Comparison of ENCODE assay signal across 14 cellular contexts in genomic region chr18:3186678-3187658, GRCh38. TPM values are rescaled to one million over a fixed set of nuclear protein-coding genes. Genes with fewer than 3 reads are reported as not detected.
A peak's percentile ranks its signal among the peaks of the same experiment; 100 is the strongest.
DNase-seq lines count a peak whose midpoint lies in the region; ATAC-seq and TF ChIP-seq lines count a peak whose summit lies in the region.
"Had no signal": no experiment of that assay in that cellular context is flagged by ENCODE, and none has a peak within 500 bp of the region (broad histone marks: within the 10 kb centered on the region; RNA-seq: fewer than 3 reads in every experiment).

No MANE protein-coding gene starts in this region.

- no peak overlapping the region for H3K27ac Mint-ChIP-seq in activated CD4-positive, alpha-beta T cell treated with anti-CD3 and anti-CD28 coated beads, Interleukin-2, amount 10 ng/mL, durations not matched to agents 24 days and 14 days
- H3K27ac Mint-ChIP-seq in activated CD4-positive, alpha-beta T cell treated with anti-CD3 and anti-CD28 coated beads for 36 hours, result no peak overlapping the region
- no peak overlapping the region for H3K27ac Mint-ChIP-seq in chondrocyte (ENCODE audit: unreplicated experiment)
- H3K27ac Mint-ChIP-seq: activated CD4-positive, alpha-beta memory T cell treated with anti-CD3 and anti-CD28 coated beads, Interleukin-2, amount 10 ng/mL, durations not matched to agents 7 days and 5 days; activated naive CD4-positive, alpha-beta T cell treated with anti-CD3 and anti-CD28 coated beads for 36 hours had no signal

- peak; percentile 19 for TF ChIP-seq CTCF in chondrocyte (IDR thresholded peaks at IDR 0.05)

- peak; percentile 49 for DNase-seq in activated CD4-positive, alpha-beta T cell treated with anti-CD3 and anti-CD28 coated beads, Interleukin-2, amount 10 ng/mL, durations not matched to agents 24 days and 14 days
- DNase-seq in activated CD4-positive, alpha-beta T cell treated with anti-CD3 and anti-CD28 coated beads for 36 hours, result no peak
- DNase-seq in NCI-H69 (lab: John Stamatoyannopoulos, UW) (peak; percentile 15), chondrocyte (ENCODE audit: low spot score) (no peak), GM19240 (ENCODE audit: insufficient read length, low spot score) (no peak), T-helper 1 cell (no peak)
- DNase-seq: activated CD4-positive, alpha-beta memory T cell treated with anti-CD3 and anti-CD28 coated beads, Interleukin-2, amount 10 ng/mL, durations not matched to agents 7 days and 5 days; activated naive CD4-positive, alpha-beta T cell treated with anti-CD3 and anti-CD28 coated beads for 36 hours; NCI-H1092 treated with DMSO at 0.1 percent for 48 hours; NCI-H524 treated with DMSO at 0.1 percent for 48 hours had no signal

- H3K27me3 ChIP-seq in subcutaneous abdominal adipose tissue (ENCODE audit: control insufficient read depth in 5 of 5, insufficient read depth in 4 of 5, low read length in 5 of 5), result no peaks in the 10 kb centered on the region

- H3K4me3 ChIP-seq in subcutaneous abdominal adipose tissue (ENCODE audit: low read depth in 1 of 5, low read length in 5 of 5), result no peak overlapping the region

- no peaks in the 10 kb centered on the region for H3K9me3 Mint-ChIP-seq in activated CD4-positive, alpha-beta T cell treated with anti-CD3 and anti-CD28 coated beads, Interleukin-2, amount 10 ng/mL, durations not matched to agents 24 days and 14 days
- no peaks in the 10 kb centered on the region for H3K9me3 Mint-ChIP-seq in activated CD4-positive, alpha-beta T cell treated with anti-CD3 and anti-CD28 coated beads for 36 hours (ENCODE audit: low read depth)
- no peaks in the 10 kb centered on the region for H3K9me3 Mint-ChIP-seq in chondrocyte (ENCODE audit: low read depth)
- H3K9me3 Mint-ChIP-seq: activated CD4-positive, alpha-beta memory T cell treated with anti-CD3 and anti-CD28 coated beads, Interleukin-2, amount 10 ng/mL, durations not matched to agents 7 days and 5 days; activated naive CD4-positive, alpha-beta T cell treated with anti-CD3 and anti-CD28 coated beads for 36 hours had no signal

- POLR2A ChIA-PET in activated CD4-positive, alpha-beta T cell treated with anti-CD3 and anti-CD28 coated beads for 36 hours (lab: Charles Lee), result no interaction called here

- no peaks in the 10 kb centered on the region for H3K36me3 Mint-ChIP-seq in activated CD4-positive, alpha-beta T cell treated with anti-CD3 and anti-CD28 coated beads, Interleukin-2, amount 10 ng/mL, durations not matched to agents 24 days and 14 days (ENCODE audit: low read depth)
- no peaks in the 10 kb centered on the region for H3K36me3 Mint-ChIP-seq in activated CD4-positive, alpha-beta T cell treated with anti-CD3 and anti-CD28 coated beads for 36 hours (ENCODE audit: low read depth)
- H3K36me3 Mint-ChIP-seq in chondrocyte (ENCODE audit: low read depth), result no peaks in the 10 kb centered on the region

- H3K9me3 ChIP-seq in subcutaneous abdominal adipose tissue (ENCODE audit: control insufficient read depth in 5 of 5, low read length in 5 of 5), result no peaks in the 10 kb centered on the region

- no peak overlapping the region for H3K4me3 Mint-ChIP-seq in activated CD4-positive, alpha-beta T cell treated with anti-CD3 and anti-CD28 coated beads, Interleukin-2, amount 10 ng/mL, durations not matched to agents 24 days and 14 days
- no peak overlapping the region for H3K4me3 Mint-ChIP-seq in activated CD4-positive, alpha-beta T cell treated with anti-CD3 and anti-CD28 coated beads for 36 hours
- no peak overlapping the region for H3K4me3 Mint-ChIP-seq in chondrocyte (ENCODE audit: unreplicated experiment)
- H3K4me3 Mint-ChIP-seq: activated CD4-positive, alpha-beta memory T cell treated with anti-CD3 and anti-CD28 coated beads, Interleukin-2, amount 10 ng/mL, durations not matched to agents 7 days and 5 days; activated naive CD4-positive, alpha-beta T cell treated with anti-CD3 and anti-CD28 coated beads for 36 hours had no signal

- ATAC-seq in activated CD4-positive, alpha-beta T cell treated with anti-CD3 and anti-CD28 coated beads for 36 hours, result no peak
- ATAC-seq in GM18511 (IDR thresholded peaks at IDR 0.05; ENCODE audit: unreplicated experiment), result no peak
- ATAC-seq: left lobe of liver had no signal

- H3K36me3 ChIP-seq in subcutaneous abdominal adipose tissue (ENCODE audit: control insufficient read depth in 5 of 5, insufficient read depth in 5 of 5, low read length in 5 of 5), result peaks cover 0 to 14% (median 9%) of the 10 kb centered on the region in 5 donors

- CTCF ChIA-PET in activated CD4-positive, alpha-beta T cell treated with anti-CD3 and anti-CD28 coated beads for 36 hours (lab: Charles Lee), result interaction anchor here (0.7 to 1.1 kb wide), 4 partner anchors 9 to 252 kb away, joined by 3 read pairs; no protein-coding TSS in a partner anchor

- H3K27me3 Mint-ChIP-seq in activated CD4-positive, alpha-beta T cell treated with anti-CD3 and anti-CD28 coated beads, Interleukin-2, amount 10 ng/mL, durations not matched to agents 24 days and 14 days, result no peaks in the 10 kb centered on the region
- no peaks in the 10 kb centered on the region for H3K27me3 Mint-ChIP-seq in activated CD4-positive, alpha-beta T cell treated with anti-CD3 and anti-CD28 coated beads for 36 hours
- H3K27me3 Mint-ChIP-seq in chondrocyte (ENCODE audit: low read depth), result no peaks in the 10 kb centered on the region
- H3K27me3 Mint-ChIP-seq: activated CD4-positive, alpha-beta memory T cell treated with anti-CD3 and anti-CD28 coated beads, Interleukin-2, amount 10 ng/mL, durations not matched to agents 7 days and 5 days had no signal

- H3K4me1 ChIP-seq in subcutaneous abdominal adipose tissue (ENCODE audit: control insufficient read depth in 5 of 5, insufficient read depth in 5 of 5, low read length in 5 of 5), result peaks cover 0 to 9% (median 0%) of the 10 kb centered on the region in 5 donors

- intact Hi-C loops in activated CD4-positive, alpha-beta T cell treated with anti-CD3 and anti-CD28 coated beads, Interleukin-2, amount 10 ng/mL, durations not matched to agents 24 days and 14 days (cut with micrococcal nuclease), result no loop called here
- intact Hi-C loops in activated CD4-positive, alpha-beta T cell treated with anti-CD3 and anti-CD28 coated beads for 36 hours (cut with DNase I, micrococcal nuclease), result no loop called here

- no peaks in the 10 kb centered on the region for H3K4me1 Mint-ChIP-seq in activated CD4-positive, alpha-beta T cell treated with anti-CD3 and anti-CD28 coated beads, Interleukin-2, amount 10 ng/mL, durations not matched to agents 24 days and 14 days
- H3K4me1 Mint-ChIP-seq in activated CD4-positive, alpha-beta T cell treated with anti-CD3 and anti-CD28 coated beads for 36 hours, result no peaks in the 10 kb centered on the region
- H3K4me1 Mint-ChIP-seq in chondrocyte (ENCODE audit: low read depth), result no peaks in the 10 kb centered on the region
- H3K4me1 Mint-ChIP-seq: activated CD4-positive, alpha-beta memory T cell treated with anti-CD3 and anti-CD28 coated beads, Interleukin-2, amount 10 ng/mL, durations not matched to agents 7 days and 5 days had no signal

- H3K9ac ChIP-seq in subcutaneous abdominal adipose tissue (ENCODE audit: low read length in 5 of 5), result no peak overlapping the region

- peak overlapping the region; percentile 27 for H3K27ac ChIP-seq in subcutaneous abdominal adipose tissue (ENCODE audit: low read depth, low read length)
- H3K27ac ChIP-seq: HL-60 had no signal

RNA-seq across cellular contexts. Expression of gene MYOM1, which starts 32.8 kb away (rescaled TPM):
- 0.75 and 1.3 TPM in 2 replicates for total RNA-seq in activated CD4-positive, alpha-beta T cell treated with anti-CD3 and anti-CD28 coated beads, Interleukin-2, amount 10 ng/mL, durations not matched to agents 24 days and 14 days
- under 1 TPM; 0.89 to 0.95 TPM for total RNA-seq in activated CD4-positive, alpha-beta T cell treated with anti-CD3 and anti-CD28 coated beads for 36 hours
- 1.2 to 1.5 TPM (median 1.5 TPM) in 3 replicates for total RNA-seq in chondrocyte

Comparison
In these comparisons a context has a peak if more than half of its experiments do, and no peak if none do; other contexts are left out.
1. DNase-seq: peak in activated CD4-positive, alpha-beta T cell treated with anti-CD3 and anti-CD28 coated beads, Interleukin-2, amount 10 ng/mL, durations not matched to agents 24 days and 14 days (single experiment) and NCI-H69 (single experiment); none in activated CD4-positive, alpha-beta T cell treated with anti-CD3 and anti-CD28 coated beads for 36 hours (single experiment), chondrocyte (single experiment), GM19240 (single experiment) and T-helper 1 cell (0 of 5).